16 cellular contexts compared by ENCODE assay signal in genomic region chr11:67449116-67449844, GRCh38. TPM values are rescaled to one million over a fixed set of nuclear protein-coding genes. Genes with fewer than 3 reads are reported as not detected.
DNase-seq lines count a peak whose midpoint lies in the region; ATAC-seq and TF ChIP-seq lines count a peak whose summit lies in the region.
"Had no signal": no experiment of that assay in that cellular context is flagged by ENCODE, and none has a peak within 500 bp of the region (broad histone marks: within the 10 kb centered on the region; RNA-seq: fewer than 3 reads in every experiment).

No MANE protein-coding gene starts in this region.

- no peak overlapping the region for H3K27ac ChIP-seq in BLaER1
- H3K27ac ChIP-seq in OCI-LY1 (ENCODE audit: low read depth, low read length, poor library complexity, severe bottlenecking), result peak overlapping the region; percentile 65
- peak overlapping the region in 1 of 2 donors; percentile 33 for H3K27ac ChIP-seq in left lung
- H3K27ac ChIP-seq: GM23248 had no signal

- DNase-seq in COLO668 (lab: John Stamatoyannopoulos, UW; ENCODE audit: unreplicated experiment) (peak; percentile 66), left lung (no peak), inferior parietal cortex (ENCODE audit: extremely low spot score) (no peak), GM10248 (ENCODE audit: extremely low spot score) (no peak), kidney glomerular epithelial cell (lab: John Stamatoyannopoulos, UW) (no peak)
- DNase-seq: activated naive CD4-positive, alpha-beta T cell treated with anti-CD3 and anti-CD28 coated beads, Interleukin-2, amount 50 U/mL, for 16 hours; Calu3; GM23248; T1000 had no signal

- no peaks in the 10 kb centered on the region for H3K79me2 ChIP-seq in OCI-LY1 (ENCODE audit: insufficient read depth, low read length)

- H3K36me3 ChIP-seq in BLaER1, result no peaks in the 10 kb centered on the region
- H3K36me3 ChIP-seq in OCI-LY1 (ENCODE audit: insufficient read depth, low read length), result no peaks in the 10 kb centered on the region
- no peaks in the 10 kb centered on the region for H3K36me3 ChIP-seq in left lung

- intact Hi-C loops in left lung (cut with DNase I), result no loop called here

- H4K20me1 ChIP-seq in BLaER1, result no peaks in the 10 kb centered on the region
- no peaks in the 10 kb centered on the region for H4K20me1 ChIP-seq in OCI-LY1 (ENCODE audit: insufficient read depth, low read length)

- CTCF ChIA-PET in GM10248 (lab: Yijun Ruan, JAX), result interaction anchor here (1.1 to 1.9 kb wide), 5 partner anchors 10 to 66 kb away, joined by 3 to 8 read pairs (median 4); partner anchors contain the start of genes PPP1CA and PTPRCAP

- H3K4me3 ChIP-seq in BLaER1 (no peak overlapping the region), OCI-LY1 (ENCODE audit: low read depth, low read length, poor library complexity, severe bottlenecking) (no peak overlapping the region), left lung (no peak overlapping the region)
- H3K4me3 ChIP-seq: GM23248 had no signal

- peak overlapping the region; percentile 14; the same call in 1 of the 2 replicates for H3K4me2 ChIP-seq in BLaER1
- H3K4me2 ChIP-seq in OCI-LY1 (ENCODE audit: low read length), result peak overlapping the region; percentile 10; the same call in 1 of the 2 replicates

- POLR2A ChIA-PET in GM10248 (lab: Yijun Ruan, JAX), result interaction anchor here (0.7 to 1.1 kb wide), 3 partner anchors 9 to 181 kb away, joined by 3 to 4 read pairs (median 4); no protein-coding TSS in a partner anchor

- H3K4me1 ChIP-seq in BLaER1 (peaks cover 68% of the 10 kb centered on the region), OCI-LY1 (ENCODE audit: insufficient read depth, low read length, severe bottlenecking) (peaks cover 54% of the 10 kb centered on the region), left lung (peaks cover 0 to 24% of the 10 kb centered on the region in 2 donors)

- no peak overlapping the region for H2AFZ ChIP-seq in OCI-LY1 (ENCODE audit: low read length)
- H2AFZ ChIP-seq: GM23248 had no signal

- H3K27me3 ChIP-seq in BLaER1, result no peaks in the 10 kb centered on the region
- no peaks in the 10 kb centered on the region for H3K27me3 ChIP-seq in OCI-LY1 (ENCODE audit: insufficient read depth, low read length)
- no peaks in the 10 kb centered on the region for H3K27me3 ChIP-seq in left lung

- H3K9me3 ChIP-seq in BLaER1 (no peaks in the 10 kb centered on the region), OCI-LY1 (ENCODE audit: low read length) (no peaks in the 10 kb centered on the region), left lung (no peaks in the 10 kb centered on the region)

- no peaks in the 10 kb centered on the region for H3F3A ChIP-seq in OCI-LY1 (ENCODE audit: insufficient read depth, low read length)

- TF ChIP-seq CTCF in OCI-LY1 (IDR thresholded peaks at IDR 0.05; ENCODE audit: low read length) (no peak), left lung (IDR thresholded peaks at IDR 0.05) (no peak), GM10248 (IDR thresholded peaks at IDR 0.05; ENCODE audit: control extremely low read depth, extremely low read depth, low read depth, missing control alignments) (no peak)

- no peak overlapping the region for H3K9ac ChIP-seq in BLaER1
- no peak overlapping the region for H3K9ac ChIP-seq in OCI-LY1 (ENCODE audit: low read length)
- H3K9ac ChIP-seq: GM23248 had no signal

- peak; percentile 68 for ATAC-seq in left lung
- ATAC-seq in HG03521 (IDR thresholded peaks at IDR 0.05; ENCODE audit: unreplicated experiment), result no peak
- ATAC-seq: esophagus mucosa had no signal

- H3K9me2 ChIP-seq in OCI-LY1 (ENCODE audit: low read depth, low read length), result no peaks in the 10 kb centered on the region

RNA-seq across cellular contexts. Expression of gene GPR152, which starts 3.2 kb away (rescaled TPM):
- total RNA-seq in left lung, result not detected
- total RNA-seq: Calu3, chondrocyte, esophagus mucosa, GM23248, mucosa of gallbladder, temporal lobe had no signal

RNA-seq across cellular contexts. Expression of gene CABP4, which starts 5.9 kb away (rescaled TPM):
- total RNA-seq in left lung, result 1 to 10 TPM; 2.0 to 2.7 TPM
- total RNA-seq: chondrocyte, GM23248, temporal lobe had no signal

RNA-seq across cellular contexts. Expression of gene CORO1B, which starts 6.0 kb away (rescaled TPM):
- 100 to 1,000 TPM; 111 to 119 TPM for total RNA-seq in left lung

RNA-seq across cellular contexts. Expression of gene PTPRCAP, which starts 11.8 kb away (rescaled TPM):
- 10 to 100 TPM in 1 of 2 donors, 1 to 10 TPM in 1; 5.4 to 12.5 TPM for total RNA-seq in left lung
- total RNA-seq: GM23248, temporal lobe had no signal

RNA-seq across cellular contexts. Expression of gene TMEM134, which starts 19.8 kb away (rescaled TPM):
- total RNA-seq in left lung, result 10 to 100 TPM; 45.9 to 51.8 TPM
